22 cellular contexts compared by ENCODE assay signal in genomic region chr1:25640646-25641328, GRCh38. TPM values are rescaled to one million over a fixed set of nuclear protein-coding genes. Genes with fewer than 3 reads are reported as not detected.
A peak's percentile ranks its signal among the peaks of the same experiment; 100 is the strongest.
DNase-seq lines count a peak whose midpoint lies in the region; ATAC-seq, FAIRE-seq and TF ChIP-seq lines count a peak whose summit lies in the region.
"Had no signal": no experiment of that assay in that cellular context is flagged by ENCODE, and none has a peak within 500 bp of the region (broad histone marks: within the 10 kb centered on the region; RNA-seq: fewer than 3 reads in every experiment).

No MANE protein-coding gene starts in this region.

- 43% methylated on average over 7 of the region's 10 CpGs for WGBS in HepG2 (ENCODE audit: low lambda C conversion rate)
- WGBS in right lobe of liver (ENCODE audit: insufficient coverage, low coverage, low lambda C conversion rate, missing lambda C conversion rate), result 81% methylated on average over 5 of the region's 10 CpGs

- no peak overlapping the region for H3K9ac ChIP-seq in HepG2 (ENCODE audit: insufficient read depth, low read depth, low read length)

- peaks cover 40% of the 10 kb centered on the region for H3K36me3 Mint-ChIP-seq in T-cell

- no peaks in the 10 kb centered on the region for H4K20me1 ChIP-seq in HepG2 (ENCODE audit: insufficient read depth, low read length)

- TF ChIP-seq EP300 in HepG2 (IDR thresholded peaks at IDR 0.05; ENCODE audit: low read depth in 2 of 2, low read length in 2 of 2) (no peak), HepG2 (CRISPR knock-in tag; IDR thresholded peaks at IDR 0.05; ENCODE audit: borderline replicate concordance) (no peak)

- DNase-seq in HepG2 (ENCODE audit: low spot score) (no peak), right lobe of liver (no peak), T-cell (peak in 1 of 34 experiments; percentile 5), iPS-NIHi7 (ENCODE audit: extremely low spot score) (peak; percentile 16), NCI-H2029 (lab: John Stamatoyannopoulos, UW) (no peak), dorsolateral prefrontal cortex (no peak)
- DNase-seq: activated CD4-positive, alpha-beta T cell treated with anti-CD3 and anti-CD28 coated beads for 36 hours; activated naive CD4-positive, alpha-beta T cell treated with Interleukin-2 at 50 U/mL for 16 hours; COR-L47; effector CD8-positive, alpha-beta T cell; midbrain; NCI-H748 treated with DMSO at 0.1 percent for 48 hours; psoas muscle; SHP77 treated with DMSO at 0.1 percent for 48 hours; stimulated activated CD4-positive, alpha-beta T cell treated with anti-CD3 and anti-CD28 coated beads, Interleukin-2, amount 100 ng/mL, for 48 hours had no signal

- H3K4me1 ChIP-seq in HepG2 (ENCODE audit: insufficient read depth, low read length) (no peaks in the 10 kb centered on the region), right lobe of liver (peaks cover 0 to 12% (median 3%) of the 10 kb centered on the region in 4 donors)
- H3K4me1 ChIP-seq: psoas muscle had no signal

- no peak overlapping the region for H2AFZ ChIP-seq in HepG2 (ENCODE audit: low read length)

- H3K4me1 Mint-ChIP-seq in T-cell, result peaks cover 82 to 83% (median 82%) of the 10 kb centered on the region in 3 donors

- peak overlapping the region in 2 of 3 donors; percentile 8 to 60 for H3K4me3 Mint-ChIP-seq in T-cell
- H3K4me3 Mint-ChIP-seq: activated CD4-positive, alpha-beta T cell treated with anti-CD3 and anti-CD28 coated beads for 36 hours; neural crest cell; stimulated activated naive CD8-positive, alpha-beta T cell treated with anti-CD3 and anti-CD28 coated beads, Interleukin-15, Interleukin-2, amounts not matched to agents 100 ng/mL and 50 ng/mL, for 24 hours had no signal

- TF ChIP-seq RAD21 in HepG2 (CRISPR knock-in tag; IDR thresholded peaks at IDR 0.05), result no peak

- H3K27me3 Mint-ChIP-seq in T-cell, result no peaks in the 10 kb centered on the region
- H3K27me3 Mint-ChIP-seq: activated CD4-positive, alpha-beta T cell treated with anti-CD3 and anti-CD28 coated beads for 36 hours had no signal

- TF ChIP-seq POLR2A in HepG2 (IDR thresholded peaks at IDR 0.05; ENCODE audit: insufficient read depth in 1 of 2, low read depth in 2 of 2, low read length in 2 of 2) (no peak), right lobe of liver (IDR thresholded peaks at IDR 0.05) (no peak)

- H3K4me2 ChIP-seq in HepG2 (ENCODE audit: low read depth, low read length), result no peak overlapping the region

- no peak for ATAC-seq in HepG2
- no peak for ATAC-seq in right lobe of liver
- no peak for ATAC-seq in T-cell (replicated peaks in 1 of 4)
- no peak for ATAC-seq in HG03025 (IDR thresholded peaks at IDR 0.05; ENCODE audit: low FRiP score, unreplicated experiment)
- ATAC-seq: activated CD4-positive, alpha-beta T cell treated with anti-CD3 and anti-CD28 coated beads for 36 hours; psoas muscle had no signal

- H3K27ac ChIP-seq in HepG2 (ENCODE audit: extremely low read length, insufficient read depth, low read length) (no peak overlapping the region), right lobe of liver (no peak overlapping the region), dorsolateral prefrontal cortex (peak overlapping the region in 3 of 59 donors; percentile 15 to 52 (median 41))
- H3K27ac ChIP-seq: psoas muscle, tibial nerve had no signal

- in situ Hi-C loops in HepG2 (cut with HindIII; ENCODE audit: extremely low pct_ligation_motif_present, low pct_unique_long_range_greater_than_20kb), result no loop called here

- peaks cover 0 to 20% (median 7%) of the 10 kb centered on the region in 3 donors for H3K9me3 Mint-ChIP-seq in T-cell

- no peaks in the 10 kb centered on the region for H3K79me2 ChIP-seq in HepG2 (ENCODE audit: insufficient read depth, low read length)

- POLR2A ChIA-PET in HepG2 (lab: Yijun Ruan, JAX), result no interaction called here
- POLR2A ChIA-PET in T-cell (lab: Charles Lee), result interaction anchor here in 1 of 2 donors (1.7 kb wide), 1 partner anchor 9 kb away, joined by 8 read pairs; no protein-coding TSS in a partner anchor

- H3K9me3 ChIP-seq in HepG2 (ENCODE audit: low read length) (no peaks in the 10 kb centered on the region), right lobe of liver (peaks cover 0 to 6% (median 0%) of the 10 kb centered on the region in 4 donors)
- H3K9me3 ChIP-seq: psoas muscle had no signal

- no TSS peak for BruUV-seq in HepG2 (replicated peaks; lab: Mats Ljungman, UMichigan)

- CTCF ChIA-PET in HepG2 (lab: Yijun Ruan, JAX; ENCODE audit: low intra/inter-chr PET ratio, low total read pairs), result no interaction called here
- CTCF ChIA-PET in T-cell (lab: Charles Lee), result interaction anchor here in 1 of 2 donors (3.0 kb wide), 1 partner anchor 22 kb away, joined by 15 read pairs; no protein-coding TSS in a partner anchor

- H3K27ac Mint-ChIP-seq in T-cell, result peak overlapping the region; percentile 91 to 92
- H3K27ac Mint-ChIP-seq: stimulated activated naive CD8-positive, alpha-beta T cell treated with anti-CD3 and anti-CD28 coated beads, Interleukin-15, Interleukin-2, amounts not matched to agents 100 ng/mL and 50 ng/mL, for 24 hours had no signal

- intact Hi-C loops in HepG2 (cut with micrococcal nuclease; ENCODE audit: unreplicated experiment) (no loop called here), right lobe of liver (cut with DNase I) (no loop called here), dorsolateral prefrontal cortex (cut with DNase I) (no loop called here)

- FAIRE-seq in HepG2 (lab: Jason Lieb, UNC), result no peak
- FAIRE-seq: astrocyte, TTC549 had no signal

- TF ChIP-seq CTCF in HepG2 (CRISPR knock-in tag; IDR thresholded peaks at IDR 0.05), result no peak
- TF ChIP-seq CTCF in right lobe of liver (IDR thresholded peaks at IDR 0.05), result no peak
- no peak for TF ChIP-seq CTCF in dorsolateral prefrontal cortex (IDR thresholded peaks at IDR 0.05 in 54 of 56, conservative IDR thresholded peaks at IDR 0.05 in 2 of 56; ENCODE audit: low read depth in 1 of 56, partially characterized antibody in 56 of 56)

- no peaks in the 10 kb centered on the region for H3K36me3 ChIP-seq in HepG2 (replicated peaks in 1 of 2; ENCODE audit: control insufficient read depth in 1 of 2, insufficient read depth in 2 of 2, low read length in 2 of 2)
- H3K36me3 ChIP-seq in right lobe of liver, result no peaks in the 10 kb centered on the region

- peaks cover 1 to 25% of the 10 kb centered on the region in 2 experiments; a peak in 3 of 5 replicates for H3K27me3 ChIP-seq in HepG2 (ENCODE audit: control insufficient read depth in 1 of 2, insufficient read depth in 2 of 2, low read length in 2 of 2)
- no peaks in the 10 kb centered on the region for H3K27me3 ChIP-seq in right lobe of liver
- no peaks in the 10 kb centered on the region for H3K27me3 ChIP-seq in dorsolateral prefrontal cortex
- H3K27me3 ChIP-seq: tibial nerve had no signal

- no peak overlapping the region for H3K4me3 ChIP-seq in HepG2 (replicated peaks in 1 of 3; ENCODE audit: insufficient read depth in 1 of 3, low read depth in 2 of 3, low read length in 3 of 3)
- no peak overlapping the region for H3K4me3 ChIP-seq in right lobe of liver
- no peak overlapping the region for H3K4me3 ChIP-seq in dorsolateral prefrontal cortex
- H3K4me3 ChIP-seq: psoas muscle, smooth muscle cell, tibial nerve had no signal

TF ChIP-seq in HepG2, 621 proteins besides CTCF, POLR2A, EP300 and RAD21 (continues in another document):
- no peak for TF ChIP-seq IRF9 (CRISPR knock-in tag; IDR thresholded peaks at IDR 0.05; ENCODE audit: borderline replicate concordance)

RNA-seq across cellular contexts. Expression of gene MAN1C1, which starts 24.2 kb away (rescaled TPM):
- total RNA-seq in HepG2 (2016; rRNA removed; fragmentation: Illumina TruSeq; extraction: Trizol) (0.15 and 0.49 TPM in 2 replicates), right lobe of liver (10 to 100 TPM; 10.7 to 38.8 (median 21.0) TPM), T-cell (10 to 100 TPM; 57.5 to 90.5 (median 65.5) TPM), dorsolateral prefrontal cortex (10 to 100 TPM; 32.3 to 86.5 (median 58.9) TPM)
- 0.26 and 0.30 TPM in 2 replicates for total RNA-seq in HepG2 (2016; cell fraction: cytosol; rRNA removed; fragmentation: Illumina TruSeq; extraction: Trizol; ENCODE audit: low read depth)
- total RNA-seq in HepG2 (2016; cell fraction: insoluble cytoplasmic fraction; rRNA removed; fragmentation: Illumina TruSeq; extraction: Trizol), result 0.32 and 0.39 TPM in 2 replicates
- 0.31 and 0.69 TPM in 2 replicates for total RNA-seq in HepG2 (2016; cell fraction: membrane; rRNA removed; fragmentation: Illumina TruSeq; extraction: Trizol)
- 0.25 and 0.50 TPM in 2 replicates for total RNA-seq in HepG2 (2016; cell fraction: nucleus; rRNA removed; fragmentation: Illumina TruSeq; extraction: Trizol)
- 0.18 and 0.39 TPM in 2 replicates for polyA plus RNA-seq in HepG2 (2011; rRNA removed)
- polyA plus RNA-seq in HepG2 (2011; cell fraction: cytosol; rRNA removed), result 0.30 and 0.31 TPM in 2 replicates
- 0.23 and 0.45 TPM in 2 replicates for polyA plus RNA-seq in HepG2 (2011; cell fraction: nucleus; rRNA removed)
- 0.08 and 0.34 TPM in 2 replicates for polyA plus RNA-seq in HepG2 (2012)
- 0.11 and 0.33 TPM in 2 replicates for polyA plus RNA-seq in HepG2 (2016; cell fraction: cytosol; fragmentation: Illumina TruSeq; extraction: Trizol; ENCODE audit: low read depth)
- polyA plus RNA-seq in HepG2 (2016; cell fraction: insoluble cytoplasmic fraction; fragmentation: Illumina TruSeq; extraction: Trizol; ENCODE audit: low read depth), result 0.90 and 1.0 TPM in 2 replicates
- 0.25 and 0.31 TPM in 2 replicates for polyA plus RNA-seq in HepG2 (2016; cell fraction: membrane; fragmentation: Illumina TruSeq; extraction: Trizol; ENCODE audit: low read depth)
- polyA plus RNA-seq in HepG2 (2016; cell fraction: nucleus; fragmentation: Illumina TruSeq; extraction: Trizol; ENCODE audit: insufficient read depth, low read depth), result 0.79 TPM in 1 of 2 replicates, not detected in the other
- 0.16 and 0.40 TPM in 2 replicates for polyA minus RNA-seq in HepG2 (2011; rRNA and poly(A)+ RNA removed; ENCODE audit: low replicate concordance)
- not detected in 2 replicates for polyA minus RNA-seq in HepG2 (2011; cell fraction: cytosol; rRNA and poly(A)+ RNA removed)
- 0.26 TPM in 1 of 2 replicates, not detected in the other for polyA minus RNA-seq in HepG2 (2011; cell fraction: nucleus; rRNA and poly(A)+ RNA removed)

Comparison
In these comparisons a context has a peak if more than half of its experiments do, and no peak if none do; other contexts are left out.
1. RNA of gene MAN1C1, which starts 24.2 kb away (total RNA-seq): 57.5 to 90.5 TPM in T-cell, 32.3 to 86.5 TPM in dorsolateral prefrontal cortex and 10.7 to 38.8 TPM in right lobe of liver; 0.15 to 0.69 TPM in HepG2; every median in the first group is over 4 times any median in the second.